12 cellular contexts compared by ENCODE assay signal in the genomic region with DNA sequence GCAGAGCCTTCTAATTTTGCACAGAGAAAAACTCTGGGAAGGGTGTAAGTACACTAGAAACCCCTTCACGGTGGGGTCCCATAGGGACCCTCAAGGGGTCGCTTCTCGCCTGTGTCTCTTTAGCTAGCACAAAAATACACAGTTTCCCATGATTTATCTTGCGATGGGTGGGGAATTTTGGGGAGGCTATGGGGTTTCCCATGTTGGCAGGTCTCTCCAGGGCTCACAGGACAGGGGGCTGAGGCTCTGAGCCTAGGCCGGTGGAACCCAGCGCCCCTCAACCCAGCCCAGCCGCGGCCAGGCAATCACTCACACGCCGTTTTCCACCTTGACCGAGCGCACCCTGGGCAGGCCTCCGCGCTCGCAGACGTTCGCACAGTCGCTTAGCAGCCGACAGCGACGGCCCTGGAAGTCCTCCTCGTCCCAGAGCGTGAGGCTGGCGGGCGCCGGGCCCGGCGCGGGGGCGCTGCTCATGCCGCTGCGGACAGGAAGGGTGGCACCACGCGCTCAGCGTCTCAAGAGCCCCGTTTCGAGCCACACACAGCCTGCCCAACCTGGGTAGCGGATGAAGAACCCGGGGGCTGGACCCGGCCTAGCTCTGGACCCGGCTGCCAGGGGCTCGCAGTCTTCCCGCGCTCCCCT. TPM values are rescaled to one million over a fixed set of nuclear protein-coding genes. Genes with fewer than 3 reads are reported as not detected.
DNase-seq lines count a peak whose midpoint lies in the region; ATAC-seq and TF ChIP-seq lines count a peak whose summit lies in the region.
"Had no signal": no experiment of that assay in that cellular context is flagged by ENCODE, and none has a peak within 500 bp of the region (broad histone marks: within the 10 kb centered on the region; RNA-seq: fewer than 3 reads in every experiment).

No MANE protein-coding gene starts in this region.

- no peak overlapping the region for H3K4me3 Mint-ChIP-seq in CD8-positive, alpha-beta T cell
- H3K4me3 Mint-ChIP-seq in progenitor cell of endocrine pancreas (ENCODE audit: low read depth), result peak overlapping the region; percentile 21
- H3K4me3 Mint-ChIP-seq in natural killer cell treated with Interleukin-12 subunit alpha and Interleukin-12 subunit beta and Interleukin-15 and Interleukin-18, amount 100 ng/mL, for 72 hours, result no peak overlapping the region

- POLR2A ChIA-PET in CD8-positive, alpha-beta T cell (lab: Charles Lee), result no interaction called here

- intact Hi-C loops in CD8-positive, alpha-beta T cell (cut with DNase I, micrococcal nuclease), result loop anchor here in 1 of 2 experiments (10.0 kb wide), 1 partner anchor 162 kb away; no protein-coding TSS in a partner anchor

- no peaks in the 10 kb centered on the region for H3K36me3 ChIP-seq in CD8-positive, alpha-beta T cell (ENCODE audit: insufficient read depth, low read length)
- H3K36me3 ChIP-seq in HUES48 (ENCODE audit: control insufficient read depth, insufficient read depth, low read length), result no peaks in the 10 kb centered on the region
- no peaks in the 10 kb centered on the region for H3K36me3 ChIP-seq in effector memory CD4-positive, alpha-beta T cell (ENCODE audit: control insufficient read depth, insufficient read depth, low read length)

- no peaks in the 10 kb centered on the region for H3K9me3 Mint-ChIP-seq in CD8-positive, alpha-beta T cell
- no peaks in the 10 kb centered on the region for H3K9me3 Mint-ChIP-seq in progenitor cell of endocrine pancreas (ENCODE audit: low read depth)
- H3K9me3 Mint-ChIP-seq in natural killer cell treated with Interleukin-12 subunit alpha and Interleukin-12 subunit beta and Interleukin-15 and Interleukin-18, amount 100 ng/mL, for 72 hours, result no peaks in the 10 kb centered on the region

- no peak overlapping the region for H3K9ac ChIP-seq in HUES48 (ENCODE audit: low read depth, low read length)

- H3K36me3 Mint-ChIP-seq in CD8-positive, alpha-beta T cell, result no peaks in the 10 kb centered on the region
- H3K36me3 Mint-ChIP-seq in progenitor cell of endocrine pancreas (ENCODE audit: insufficient read depth), result no peaks in the 10 kb centered on the region
- H3K36me3 Mint-ChIP-seq in natural killer cell treated with Interleukin-12 subunit alpha and Interleukin-12 subunit beta and Interleukin-15 and Interleukin-18, amount 100 ng/mL, for 72 hours, result no peaks in the 10 kb centered on the region

- no peak overlapping the region for H3K27ac Mint-ChIP-seq in CD8-positive, alpha-beta T cell
- H3K27ac Mint-ChIP-seq in progenitor cell of endocrine pancreas, result no peak overlapping the region
- no peak overlapping the region for H3K27ac Mint-ChIP-seq in natural killer cell treated with Interleukin-12 subunit alpha and Interleukin-12 subunit beta and Interleukin-15 and Interleukin-18, amount 100 ng/mL, for 72 hours

- no peak for TF ChIP-seq CTCF in CD8-positive, alpha-beta T cell (IDR thresholded peaks at IDR 0.05)
- TF ChIP-seq CTCF in progenitor cell of endocrine pancreas (IDR thresholded peaks at IDR 0.05; ENCODE audit: unreplicated experiment) (no peak), foreskin keratinocyte (conservative IDR thresholded peaks at IDR 0.05) (no peak)

- CTCF ChIA-PET in CD8-positive, alpha-beta T cell (lab: Charles Lee), result interaction anchor here (1.0 to 1.1 kb wide), 2 partner anchors 13 to 141 kb away, joined by 3 read pairs; no protein-coding TSS in a partner anchor

- H3K27me3 Mint-ChIP-seq in CD8-positive, alpha-beta T cell (ENCODE audit: low read depth), result peaks cover 69% of the 10 kb centered on the region
- peaks cover 87% of the 10 kb centered on the region for H3K27me3 Mint-ChIP-seq in progenitor cell of endocrine pancreas
- H3K27me3 Mint-ChIP-seq in natural killer cell treated with Interleukin-12 subunit alpha and Interleukin-12 subunit beta and Interleukin-15 and Interleukin-18, amount 100 ng/mL, for 72 hours, result peaks cover 47 to 54% of the 10 kb centered on the region in 2 donors

- peaks cover 14% of the 10 kb centered on the region for H3K4me1 ChIP-seq in CD8-positive, alpha-beta T cell (ENCODE audit: insufficient read depth, low read length)
- H3K4me1 ChIP-seq in HUES48 (ENCODE audit: control insufficient read depth, insufficient read depth, low read length) (peaks cover 13% of the 10 kb centered on the region; the same call in 1 of the 2 replicates), foreskin keratinocyte (no peaks in the 10 kb centered on the region)
- H3K4me1 ChIP-seq in effector memory CD4-positive, alpha-beta T cell (ENCODE audit: control insufficient read depth, insufficient read depth, low read length, poor library complexity, severe bottlenecking), result peaks cover 23% of the 10 kb centered on the region

- peak overlapping the region; percentile 22 for H3K4me3 ChIP-seq in CD8-positive, alpha-beta T cell (ENCODE audit: low read depth, low read length)
- H3K4me3 ChIP-seq in HUES48 (ENCODE audit: low read depth, low read length), result peak overlapping the region; percentile 25; the same call in 1 of the 2 replicates
- peak overlapping the region; percentile 43 for H3K4me3 ChIP-seq in effector memory CD4-positive, alpha-beta T cell (ENCODE audit: insufficient read depth, low read depth, low read length, poor library complexity, severe bottlenecking)

- H3K9me3 ChIP-seq in CD8-positive, alpha-beta T cell (ENCODE audit: low read length), result no peaks in the 10 kb centered on the region
- H3K9me3 ChIP-seq in HUES48 (ENCODE audit: control insufficient read depth, insufficient read depth, low read length), result no peaks in the 10 kb centered on the region
- no peaks in the 10 kb centered on the region for H3K9me3 ChIP-seq in effector memory CD4-positive, alpha-beta T cell (ENCODE audit: control insufficient read depth, low read length)

- no peak overlapping the region for H3K27ac ChIP-seq in CD8-positive, alpha-beta T cell (ENCODE audit: low read depth, low read length)
- H3K27ac ChIP-seq in HUES48 (ENCODE audit: low read depth, low read length), result no peak overlapping the region
- no peak overlapping the region for H3K27ac ChIP-seq in effector memory CD4-positive, alpha-beta T cell (ENCODE audit: insufficient read depth, low read length, poor library complexity, severe bottlenecking)
- no peak overlapping the region for H3K27ac ChIP-seq in foreskin keratinocyte

- in situ Hi-C loops in ACHN (cut with HindIII; ENCODE audit: low pct_ligation_motif_present, low pct_unique_long_range_greater_than_20kb, low sequenced_read_pairs), result no loop called here

- peaks cover 6% of the 10 kb centered on the region for H3K4me1 Mint-ChIP-seq in CD8-positive, alpha-beta T cell (ENCODE audit: low read depth)
- H3K4me1 Mint-ChIP-seq in progenitor cell of endocrine pancreas (ENCODE audit: low read depth), result peaks cover 5% of the 10 kb centered on the region
- peaks cover 0 to 4% of the 10 kb centered on the region in 2 donors for H3K4me1 Mint-ChIP-seq in natural killer cell treated with Interleukin-12 subunit alpha and Interleukin-12 subunit beta and Interleukin-15 and Interleukin-18, amount 100 ng/mL, for 72 hours (ENCODE audit: low read depth in 2 of 2)

- peaks cover 50% of the 10 kb centered on the region for H3K27me3 ChIP-seq in CD8-positive, alpha-beta T cell (ENCODE audit: insufficient read depth, low read length)
- H3K27me3 ChIP-seq in HUES48 (ENCODE audit: control insufficient read depth, insufficient read depth, low read length) (peaks cover 100% of the 10 kb centered on the region), foreskin keratinocyte (peaks cover 100% of the 10 kb centered on the region)
- peaks cover 66% of the 10 kb centered on the region for H3K27me3 ChIP-seq in effector memory CD4-positive, alpha-beta T cell (replicated peaks; ENCODE audit: control insufficient read depth, insufficient read depth, low read length, poor library complexity, severe bottlenecking)

- ATAC-seq in CD8-positive, alpha-beta T cell, result no peak
- no peak for ATAC-seq in natural killer cell treated with Interleukin-12 subunit alpha and Interleukin-12 subunit beta and Interleukin-15 and Interleukin-18, amount 100 ng/mL, for 72 hours
- no peak for ATAC-seq in foreskin keratinocyte

- no peak for DNase-seq in CD8-positive, alpha-beta T cell
- no peak for DNase-seq in effector memory CD4-positive, alpha-beta T cell
- no peak for DNase-seq in progenitor cell of endocrine pancreas (ENCODE audit: low spot score, unreplicated experiment)
- no peak for DNase-seq in natural killer cell treated with Interleukin-12 subunit alpha and Interleukin-12 subunit beta and Interleukin-15 and Interleukin-18, amount 100 ng/mL, for 72 hours (ENCODE audit: low spot score)
- DNase-seq in SW 1271 (lab: John Stamatoyannopoulos, UW), result no peak
- no peak for DNase-seq in foreskin keratinocyte
- DNase-seq in ACHN, result no peak
- DNase-seq: activated gamma-delta T cell treated with Interleukin-2 at 50 U/mL for 16 hours, GF-D8 had no signal

RNA-seq across cellular contexts. Expression of a gene that starts 0.4 kb away (rescaled TPM):
- not detected for total RNA-seq in CD8-positive, alpha-beta T cell
- 24.4 and 30.1 TPM in 2 replicates for total RNA-seq in progenitor cell of endocrine pancreas
- not detected for total RNA-seq in natural killer cell treated with Interleukin-12 subunit alpha and Interleukin-12 subunit beta and Interleukin-15 and Interleukin-18, amount 100 ng/mL, for 72 hours
- not detected in 2 replicates for total RNA-seq in foreskin keratinocyte
- not detected in 2 replicates for polyA plus RNA-seq in foreskin keratinocyte
- total RNA-seq: HT1080, pulmonary artery endothelial cell had no signal

RNA-seq across cellular contexts. Expression of a gene that starts 7.8 kb away (rescaled TPM):
- total RNA-seq in CD8-positive, alpha-beta T cell, result not detected
- total RNA-seq in progenitor cell of endocrine pancreas, result 13.5 and 15.6 TPM in 2 replicates
- total RNA-seq in natural killer cell treated with Interleukin-12 subunit alpha and Interleukin-12 subunit beta and Interleukin-15 and Interleukin-18, amount 100 ng/mL, for 72 hours, result not detected
- not detected in 2 replicates for total RNA-seq in foreskin keratinocyte
- polyA plus RNA-seq in foreskin keratinocyte, result not detected in 2 replicates
- total RNA-seq: HT1080, pulmonary artery endothelial cell had no signal

RNA-seq across cellular contexts. Expression of a gene that starts 33.4 kb away (rescaled TPM):
- not detected for total RNA-seq in CD8-positive, alpha-beta T cell
- total RNA-seq in progenitor cell of endocrine pancreas (5.1 and 6.2 TPM in 2 replicates), foreskin keratinocyte (not detected in 2 replicates)
- total RNA-seq in natural killer cell treated with Interleukin-12 subunit alpha and Interleukin-12 subunit beta and Interleukin-15 and Interleukin-18, amount 100 ng/mL, for 72 hours, result not detected
- 0.02 TPM in 1 of 2 replicates, not detected in the other for polyA plus RNA-seq in foreskin keratinocyte
- total RNA-seq: pulmonary artery endothelial cell had no signal

RNA-seq across cellular contexts. Expression of a gene that starts 48.5 kb away (rescaled TPM):
- total RNA-seq in CD8-positive, alpha-beta T cell, result not detected
- total RNA-seq in progenitor cell of endocrine pancreas (0.65 and 0.67 TPM in 2 replicates), foreskin keratinocyte (not detected in 2 replicates)
- not detected for total RNA-seq in natural killer cell treated with Interleukin-12 subunit alpha and Interleukin-12 subunit beta and Interleukin-15 and Interleukin-18, amount 100 ng/mL, for 72 hours
- not detected in 2 replicates for polyA plus RNA-seq in foreskin keratinocyte
- total RNA-seq: HT1080 had no signal

Comparison
In these comparisons a context has a peak if more than half of its experiments do, and no peak if none do; other contexts are left out.
1. RNA of a gene that starts 0.4 kb away (total RNA-seq): 24.4 to 30.1 TPM in progenitor cell of endocrine pancreas; not detected in CD8-positive, alpha-beta T cell, not detected in natural killer cell treated with Interleukin-12 subunit alpha and Interleukin-12 subunit beta and Interleukin-15 and Interleukin-18, amount 100 ng/mL, for 72 hours and not detected in foreskin keratinocyte; every median in the first group is over 10 times any median in the second.
2. RNA of a gene that starts 7.8 kb away (total RNA-seq): 13.5 to 15.6 TPM in progenitor cell of endocrine pancreas; not detected in CD8-positive, alpha-beta T cell, not detected in natural killer cell treated with Interleukin-12 subunit alpha and Interleukin-12 subunit beta and Interleukin-15 and Interleukin-18, amount 100 ng/mL, for 72 hours and not detected in foreskin keratinocyte; every median in the first group is over 10 times any median in the second.
3. Peak in every context shown above with its lines, with median percentiles within 50 percentile points of each other: H3K4me3 ChIP-seq.